ENCODE assay signal across 18 cellular contexts in genomic region chrX:13770013-13770412, GRCh38.
"Had no signal": no experiment of that assay in that cellular context is flagged by ENCODE, and none has a peak within 500 bp of the region (broad histone marks: within the 10 kb centered on the region; RNA-seq: fewer than 3 reads in every experiment).

No MANE protein-coding gene starts in this region.

- H3K4me3 ChIP-seq: esophagus muscularis mucosa, mucosa of descending colon, right lobe of liver, smooth muscle cell, stomach, testis had no signal

- ATAC-seq: activated CD4-positive, alpha-beta T cell treated with anti-CD3 and anti-CD28 coated beads for 36 hours; mucosa of descending colon; right lobe of liver; WTC11 had no signal

- H3K9me3 ChIP-seq: esophagus muscularis mucosa, mucosa of descending colon, right lobe of liver, stomach, testis had no signal

- DNase-seq: activated CD4-positive, alpha-beta T cell treated with anti-CD3 and anti-CD28 coated beads for 36 hours; activated CD4-positive, alpha-beta T cell treated with anti-CD3 and anti-CD28 coated beads, Interleukin-2, amount 50 U/mL, for 48 hours; activated gamma-delta T cell; effector CD8-positive, alpha-beta T cell; mucosa of descending colon; naive B cell; right lobe of liver; stimulated activated CD4-positive, alpha-beta T cell treated with anti-CD3 and anti-CD28 coated beads, Interleukin-4, amount 100 ng/mL, for 1 hour; stomach; testis had no signal

- H3K27me3 ChIP-seq: esophagus muscularis mucosa, right lobe of liver, stomach, testis had no signal

- H3K4me1 Mint-ChIP-seq: WTC11 had no signal

- H3K4me1 ChIP-seq: parathyroid adenoma, right lobe of liver had no signal

- H3K4me3 Mint-ChIP-seq: activated CD4-positive, alpha-beta T cell treated with anti-CD3 and anti-CD28 coated beads for 36 hours; activated naive CD4-positive, alpha-beta T cell treated with anti-CD3 and anti-CD28 coated beads, Interleukin-2, amount 50 U/mL, for 24 hours; memory B cell; naive B cell; type B pancreatic cell; WTC11 had no signal

- FAIRE-seq: TTC549 had no signal

- H3K27ac Mint-ChIP-seq: activated CD4-positive, alpha-beta T cell treated with anti-CD3 and anti-CD28 coated beads for 36 hours; memory B cell; type B pancreatic cell; WTC11 had no signal

- H3K9me3 Mint-ChIP-seq: activated naive CD4-positive, alpha-beta T cell treated with anti-CD3 and anti-CD28 coated beads, Interleukin-2, amount 50 U/mL, for 24 hours; memory B cell; type B pancreatic cell; WTC11 had no signal

- H3K27ac ChIP-seq: esophagus muscularis mucosa, parathyroid adenoma, right lobe of liver, stomach, testis had no signal

- H3K27me3 Mint-ChIP-seq: activated CD4-positive, alpha-beta T cell treated with anti-CD3 and anti-CD28 coated beads for 36 hours; activated naive CD4-positive, alpha-beta T cell treated with anti-CD3 and anti-CD28 coated beads, Interleukin-2, amount 50 U/mL, for 24 hours; memory B cell; type B pancreatic cell had no signal
